27 cellular contexts compared by ENCODE assay signal in the genomic region with DNA sequence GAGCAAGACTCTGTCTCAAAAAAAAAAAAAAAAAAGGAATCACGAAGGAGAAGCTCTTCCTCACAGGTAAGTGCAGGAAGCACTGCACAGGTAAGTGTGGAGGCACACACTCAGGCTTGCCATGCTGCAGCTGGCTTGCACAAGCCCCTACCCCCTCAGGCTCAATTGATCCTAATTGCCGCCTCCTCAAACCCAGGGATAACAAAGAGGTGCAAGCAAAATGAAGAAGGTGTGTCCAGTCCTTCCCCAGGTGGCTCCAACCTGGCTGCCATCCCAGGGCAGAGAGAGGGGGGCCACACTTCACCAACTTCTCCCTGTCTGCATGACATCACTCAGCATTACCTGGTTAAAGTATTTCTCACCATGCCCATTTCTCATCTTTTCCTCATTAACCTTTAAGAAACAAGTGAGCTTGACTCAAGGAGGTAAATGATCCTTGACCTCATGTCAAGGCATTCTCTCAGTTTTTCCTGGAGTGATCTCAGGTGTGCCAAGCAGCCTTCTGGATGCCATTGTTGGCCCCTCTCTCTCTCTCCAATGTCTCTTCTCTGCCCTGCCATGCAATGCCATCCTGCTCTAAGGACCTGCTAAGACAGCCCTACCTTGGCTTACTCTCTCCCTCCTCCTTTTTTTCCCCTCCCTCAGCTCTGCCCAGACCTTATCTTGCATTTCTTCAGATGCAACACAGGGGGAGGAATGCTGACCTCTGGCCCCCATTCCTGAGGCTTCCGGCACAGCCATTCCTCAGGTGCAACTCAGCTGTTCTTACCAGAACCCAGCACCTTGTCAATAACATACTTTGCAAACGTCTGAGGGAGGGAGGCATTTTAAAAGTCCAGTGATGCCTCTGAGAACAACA. TPM values are rescaled to one million over a fixed set of nuclear protein-coding genes. Genes with fewer than 3 reads are reported as not detected.
A peak's percentile ranks its signal among the peaks of the same experiment; 100 is the strongest.
DNase-seq lines count a peak whose midpoint lies in the region; ATAC-seq and TF ChIP-seq lines count a peak whose summit lies in the region.
"Had no signal": no experiment of that assay in that cellular context is flagged by ENCODE, and none has a peak within 500 bp of the region (broad histone marks: within the 10 kb centered on the region; RNA-seq: fewer than 3 reads in every experiment).

No MANE protein-coding gene starts in this region.

- CTCF ChIA-PET in MCF 10A (lab: Yijun Ruan, JAX), result interaction anchor here (0.7 to 3.6 kb wide), 9 partner anchors 11 to 317 kb away, joined by 3 to 25 read pairs (median 5); no protein-coding TSS in a partner anchor
- CTCF ChIA-PET in mammary epithelial cell (lab: Charles Lee; ENCODE audit: low non-redundant PET), result interaction anchor here (0.7 kb wide), 1 partner anchor 311 kb away, joined by 3 read pairs; no protein-coding TSS in a partner anchor

- TF ChIP-seq CTCF in MCF 10A (IDR thresholded peaks at IDR 0.05; ENCODE audit: unreplicated experiment), result no peak
- no peak for TF ChIP-seq CTCF in mammary epithelial cell (conservative IDR thresholded peaks at IDR 0.05 in 1 of 2, IDR thresholded peaks at IDR 0.05 in 1 of 2; ENCODE audit: extremely low read depth in 1 of 2, insufficient read depth in 1 of 2, low read depth in 1 of 2, low read length in 2 of 2)
- TF ChIP-seq CTCF in RWPE2 (IDR thresholded peaks at IDR 0.05; ENCODE audit: poor library complexity, severe bottlenecking), result no peak

- H3K27me3 ChIP-seq in mammary epithelial cell (ENCODE audit: insufficient read depth, low read length) (peaks cover 4% of the 10 kb centered on the region), RWPE2 (ENCODE audit: insufficient read depth, poor library complexity, severe bottlenecking) (no peaks in the 10 kb centered on the region)
- H3K27me3 ChIP-seq: BLaER1, right atrium auricular region, uterus had no signal

- no peaks in the 10 kb centered on the region for H3K36me3 ChIP-seq in mammary epithelial cell (ENCODE audit: insufficient read depth, low read length)
- H3K36me3 ChIP-seq in RWPE2 (ENCODE audit: low read depth), result no peaks in the 10 kb centered on the region
- H3K36me3 ChIP-seq: BLaER1, heart right ventricle, right atrium auricular region, uterus had no signal

- H3K9me3 Mint-ChIP-seq in MCF 10A (ENCODE audit: unreplicated experiment), result no peaks in the 10 kb centered on the region
- H3K9me3 Mint-ChIP-seq: activated CD4-positive, alpha-beta T cell treated with anti-CD3 and anti-CD28 coated beads, Interleukin-2, amount 10 ng/mL, durations not matched to agents 24 days and 14 days; HFFc6 had no signal

- no peaks in the 10 kb centered on the region for H3K4me1 Mint-ChIP-seq in MCF 10A (ENCODE audit: insufficient read depth, unreplicated experiment)
- H3K4me1 Mint-ChIP-seq: activated CD4-positive, alpha-beta T cell treated with anti-CD3 and anti-CD28 coated beads, Interleukin-2, amount 10 ng/mL, durations not matched to agents 24 days and 14 days had no signal

- H3K4me2 ChIP-seq in mammary epithelial cell (ENCODE audit: insufficient read depth, low read depth, low read length), result no peak overlapping the region
- H3K4me2 ChIP-seq: BLaER1 had no signal

- H3K4me1 ChIP-seq in mammary epithelial cell (ENCODE audit: insufficient read depth, low read length) (no peaks in the 10 kb centered on the region), RWPE2 (ENCODE audit: insufficient read depth, poor library complexity, severe bottlenecking) (no peaks in the 10 kb centered on the region)
- H3K4me1 ChIP-seq: BLaER1, heart right ventricle, right atrium auricular region, uterus had no signal

- H2AFZ ChIP-seq in mammary epithelial cell (ENCODE audit: low read depth, low read length), result no peak overlapping the region

- H3K4me3 ChIP-seq in mammary epithelial cell (replicated peaks in 1 of 3; ENCODE audit: insufficient read depth in 1 of 3, low read depth in 2 of 3, low read length in 3 of 3), result no peak overlapping the region
- no peak overlapping the region for H3K4me3 ChIP-seq in RWPE2 (ENCODE audit: severe bottlenecking)
- H3K4me3 ChIP-seq: BLaER1, heart right ventricle, right atrium auricular region, uterus had no signal

- ATAC-seq in RWPE2 (ENCODE audit: low read depth) (peak; percentile 22; the same call in 1 of the 3 replicates), HG03108 (IDR thresholded peaks at IDR 0.05; ENCODE audit: unreplicated experiment) (no peak), HG03025 (IDR thresholded peaks at IDR 0.05; ENCODE audit: low FRiP score, unreplicated experiment) (no peak)
- ATAC-seq: heart right ventricle had no signal

- POLR2A ChIA-PET in MCF 10A (lab: Yijun Ruan, JAX), result interaction anchor here (0.7 to 1.3 kb wide), 2 partner anchors 18 to 45 kb away, joined by 3 read pairs; no protein-coding TSS in a partner anchor

- no peaks in the 10 kb centered on the region for H3K36me3 Mint-ChIP-seq in MCF 10A (ENCODE audit: insufficient read depth, unreplicated experiment)

- no peaks in the 10 kb centered on the region for H4K20me1 ChIP-seq in mammary epithelial cell (ENCODE audit: insufficient read depth, low read length)
- H4K20me1 ChIP-seq: BLaER1 had no signal

- H3K27ac ChIP-seq in mammary epithelial cell (ENCODE audit: insufficient read depth, low read depth, low read length) (no peak overlapping the region), RWPE2 (ENCODE audit: poor library complexity, severe bottlenecking) (no peak overlapping the region)
- H3K27ac ChIP-seq: BLaER1, heart right ventricle, HL-60, right atrium auricular region, uterus had no signal

- H3K9me3 ChIP-seq in mammary epithelial cell (replicated peaks; ENCODE audit: insufficient read depth, low read length) (no peaks in the 10 kb centered on the region), RWPE2 (ENCODE audit: severe bottlenecking) (no peaks in the 10 kb centered on the region)
- H3K9me3 ChIP-seq: heart right ventricle, right atrium auricular region, uterus had no signal

- H3K9ac ChIP-seq in mammary epithelial cell (ENCODE audit: insufficient read depth, low read length), result no peak overlapping the region
- H3K9ac ChIP-seq: BLaER1 had no signal

- no peak overlapping the region for H3K27ac Mint-ChIP-seq in MCF 10A (ENCODE audit: low read depth, unreplicated experiment)
- H3K27ac Mint-ChIP-seq: activated CD4-positive, alpha-beta T cell treated with anti-CD3 and anti-CD28 coated beads, Interleukin-2, amount 10 ng/mL, durations not matched to agents 24 days and 14 days; HFFc6 had no signal

- in situ Hi-C loops in mammary epithelial cell (cut with MboI; ENCODE audit: low sequenced_read_pairs in 2 of 2), result loop anchor here in 1 of 2 donors (25.0 kb wide), 1 partner anchor 314 kb away; the partner anchor contains the start of gene TAS2R40

- DNase-seq in MCF 10A (ENCODE audit: unreplicated experiment), result peak; percentile 62
- DNase-seq in mammary epithelial cell, result no peak
- DNase-seq in RWPE2 (ENCODE audit: low spot score), result no peak
- DNase-seq in kidney tubule cell (ENCODE audit: low spot score), result peak; percentile 75
- DNase-seq in activated CD4-positive, alpha-beta T cell treated with anti-CD3 and anti-CD28 coated beads for 48 hours, result no peak
- no peak for DNase-seq in cerebellar cortex (ENCODE audit: low spot score)
- DNase-seq: activated CD4-positive, alpha-beta T cell treated with anti-CD3 and anti-CD28 coated beads, Interleukin-2, amount 10 ng/mL, durations not matched to agents 24 days and 14 days; activated gamma-delta T cell; heart right ventricle; HFFc6; IMR-90; NCI-H1694; NCI-H446; SHP77; stimulated activated CD8-positive, alpha-beta memory T cell treated with anti-CD3 and anti-CD28 coated beads, Interleukin-4, amount 100 ng/mL, for 48 hours; uterus had no signal

- BruUV-seq in MCF 10A (replicated peaks; lab: Mats Ljungman, UMichigan), result no TSS peak
- BruUV-seq in mammary epithelial cell (replicated peaks; lab: Mats Ljungman, UMichigan), result no TSS peak

- dilution Hi-C loops in mammary epithelial cell (cut with HindIII; ENCODE audit: low sequenced_read_pairs), result no loop called here

- intact Hi-C loops in MCF 10A (cut with micrococcal nuclease), result no loop called here
- intact Hi-C loops in mammary epithelial cell (cut with micrococcal nuclease), result no loop called here

- peaks cover 76% of the 10 kb centered on the region for H3K27me3 Mint-ChIP-seq in MCF 10A (ENCODE audit: insufficient read depth, unreplicated experiment)

- no peak overlapping the region for H3K4me3 Mint-ChIP-seq in MCF 10A (ENCODE audit: unreplicated experiment)
- H3K4me3 Mint-ChIP-seq: activated CD4-positive, alpha-beta T cell treated with anti-CD3 and anti-CD28 coated beads, Interleukin-2, amount 10 ng/mL, durations not matched to agents 24 days and 14 days; HFFc6 had no signal

- H3K79me2 ChIP-seq in mammary epithelial cell (ENCODE audit: insufficient read depth, low read length), result no peaks in the 10 kb centered on the region

- 33% methylated on average over 3 of the region's 4 CpGs for WGBS in mammary epithelial cell (ENCODE audit: low coverage, missing lambda C conversion rate)

RNA-seq across cellular contexts. Expression of gene TRPV6, which starts 13.1 kb away (rescaled TPM):
- total RNA-seq in MCF 10A (2022), result 0.30 and 0.44 TPM in 2 replicates
- total RNA-seq in mammary epithelial cell, result 1 to 10 TPM in 1 of 2 donors, under 1 TPM in 1; 0.71 to 5.2 TPM
- 2.5 TPM for polyA plus RNA-seq in mammary epithelial cell
- 5.5 TPM for polyA minus RNA-seq in mammary epithelial cell
- total RNA-seq: activated CD4-positive, alpha-beta T cell treated with anti-CD3 and anti-CD28 coated beads, Interleukin-2, amount 10 ng/mL, durations not matched to agents 24 days and 14 days; G401; heart right ventricle; HFFc6; IMR-90; lung microvascular endothelial cell; M059J had no signal

RNA-seq across cellular contexts. Expression of gene TRPV5, which starts 34.9 kb away (rescaled TPM):
- total RNA-seq in MCF 10A (2022) (not detected in 2 replicates), mammary epithelial cell (not detected)
- not detected for polyA plus RNA-seq in mammary epithelial cell
- not detected for polyA minus RNA-seq in mammary epithelial cell
- total RNA-seq: activated CD4-positive, alpha-beta T cell treated with anti-CD3 and anti-CD28 coated beads, Interleukin-2, amount 10 ng/mL, durations not matched to agents 24 days and 14 days; bronchial epithelial cell; G401; heart right ventricle; HFFc6; IMR-90; lung microvascular endothelial cell; M059J; omental fat pad; right atrium auricular region had no signal
- polyA plus RNA-seq: heart right ventricle, IMR-90 had no signal

RNA-seq across cellular contexts. Expression of gene LLCFC1, which starts 40.7 kb away (rescaled TPM):
- total RNA-seq in MCF 10A (2022), result not detected in 2 replicates
- not detected for total RNA-seq in mammary epithelial cell
- polyA plus RNA-seq in mammary epithelial cell, result not detected
- polyA minus RNA-seq in mammary epithelial cell, result not detected
- total RNA-seq: activated CD4-positive, alpha-beta T cell treated with anti-CD3 and anti-CD28 coated beads, Interleukin-2, amount 10 ng/mL, durations not matched to agents 24 days and 14 days; bronchial epithelial cell; G401; heart right ventricle; HFFc6; IMR-90; lung microvascular endothelial cell; M059J; omental fat pad; right atrium auricular region; uterus had no signal
- polyA plus RNA-seq: adipose tissue, heart right ventricle, IMR-90 had no signal

RNA-seq across cellular contexts. Expression of gene EPHB6, which starts 43.7 kb away (rescaled TPM):
- total RNA-seq in MCF 10A (2022), result 0.79 and 1.4 TPM in 2 replicates
- under 1 TPM; 0.66 to 0.83 TPM for total RNA-seq in mammary epithelial cell
- 0.95 TPM for polyA plus RNA-seq in mammary epithelial cell
- 0.41 TPM for polyA minus RNA-seq in mammary epithelial cell
- total RNA-seq: G401, M059J had no signal

Comparison
In these comparisons a context has a peak if more than half of its experiments do, and no peak if none do; other contexts are left out.
1. DNase-seq: peak in MCF 10A (single experiment) and kidney tubule cell (single experiment); none in mammary epithelial cell (single experiment), RWPE2 (single experiment), activated CD4-positive, alpha-beta T cell treated with anti-CD3 and anti-CD28 coated beads for 48 hours (single experiment) and cerebellar cortex (single experiment).